ENCODE assay signal across 8 cellular contexts in genomic region chrX:131792356-131792749, GRCh38.
DNase-seq lines count a peak whose midpoint lies in the region; ATAC-seq and TF ChIP-seq lines count a peak whose summit lies in the region.

No MANE protein-coding gene starts in this region.

- H3K4me3 ChIP-seq in left ventricle myocardium inferior (peak overlapping the region; percentile 46), aorta (ENCODE audit: low read length in 2 of 2) (peak overlapping the region in 1 of 2 donors; percentile 47)

- TF ChIP-seq CTCF in left ventricle myocardium inferior (IDR thresholded peaks at IDR 0.05; ENCODE audit: borderline replicate concordance): no peak
- no peak for TF ChIP-seq CTCF in glutamatergic neuron (IDR thresholded peaks at IDR 0.05; ENCODE audit: partially characterized antibody, unreplicated experiment)

- H3K4me1 ChIP-seq in left ventricle myocardium inferior: no peaks in the 10 kb centered on the region
- no peaks in the 10 kb centered on the region for H3K4me1 ChIP-seq in aorta (ENCODE audit: control insufficient read depth in 1 of 2, insufficient read depth in 2 of 2, low read length in 2 of 2)

- H3K27ac ChIP-seq in left ventricle myocardium inferior (replicated peaks): no peak overlapping the region
- no peak overlapping the region for H3K27ac ChIP-seq in aorta (ENCODE audit: low read depth in 1 of 2, low read length in 2 of 2)

- no peaks in the 10 kb centered on the region for H3K27me3 Mint-ChIP-seq in glutamatergic neuron (ENCODE audit: unreplicated experiment)

- no peaks in the 10 kb centered on the region for H3K4me1 Mint-ChIP-seq in glutamatergic neuron (ENCODE audit: low read depth, unreplicated experiment)

- no peaks in the 10 kb centered on the region for H3K36me3 Mint-ChIP-seq in glutamatergic neuron (ENCODE audit: unreplicated experiment)

- TF ChIP-seq POLR2A in erythroblast (IDR thresholded peaks at IDR 0.05; ENCODE audit: low read length): no peak

- H3K27me3 ChIP-seq in left ventricle myocardium inferior (ENCODE audit: low read depth) (no peaks in the 10 kb centered on the region), aorta (ENCODE audit: control insufficient read depth in 1 of 2, insufficient read depth in 2 of 2, low read length in 1 of 2) (peaks cover 0 to 2% of the 10 kb centered on the region in 2 donors)

- peak; percentile 84 for DNase-seq in DMS79 treated with DMSO at 0.1 percent for 48 hours (lab: John Stamatoyannopoulos, UW)
- peak; percentile 85 for DNase-seq in SK-N-DZ (ENCODE audit: low spot score)
- no peak for DNase-seq in left ventricle myocardium inferior
- DNase-seq in aorta: peak; percentile 92 to 93
- DNase-seq in erythroblast (lab: John Stamatoyannopoulos, UW): no peak
- DNase-seq in glutamatergic neuron: no peak

- ATAC-seq in HG02840 (IDR thresholded peaks at IDR 0.05; ENCODE audit: low FRiP score, unreplicated experiment) (peak; percentile 77), aorta (ENCODE audit: low FRiP score) (peak; percentile 94), HG03196 (IDR thresholded peaks at IDR 0.05; ENCODE audit: unreplicated experiment) (no peak)

- no peaks in the 10 kb centered on the region for H3K9me3 Mint-ChIP-seq in glutamatergic neuron (ENCODE audit: unreplicated experiment)

- H3K36me3 ChIP-seq in left ventricle myocardium inferior: no peaks in the 10 kb centered on the region
- no peaks in the 10 kb centered on the region for H3K36me3 ChIP-seq in aorta (ENCODE audit: control insufficient read depth in 1 of 2, insufficient read depth in 2 of 2, low read length in 1 of 2)

- intact Hi-C loops in left ventricle myocardium inferior (cut with micrococcal nuclease): no loop called here
- intact Hi-C loops in aorta (cut with DNase I): loop anchor here in 1 of 2 donors (5.0 kb wide), 1 partner anchor 45 kb away; no protein-coding TSS in a partner anchor

- H3K9me3 ChIP-seq in left ventricle myocardium inferior (replicated peaks) (no peaks in the 10 kb centered on the region), aorta (ENCODE audit: control insufficient read depth, low read length) (no peaks in the 10 kb centered on the region)

- H3K27ac Mint-ChIP-seq in glutamatergic neuron (ENCODE audit: unreplicated experiment): no peak overlapping the region

- no peak overlapping the region for H3K4me3 Mint-ChIP-seq in glutamatergic neuron (ENCODE audit: unreplicated experiment)

- 46 to 96% methylated on average over 13 of the region's 13 CpGs for WGBS in aorta, 2 donors

Comparison
In these comparisons a context has a peak if more than half of its experiments do, and no peak if none do; other contexts are left out.
1. DNase-seq: peak in DMS79 treated with DMSO at 0.1 percent for 48 hours (single experiment), SK-N-DZ (single experiment) and aorta (2 of 2); none in left ventricle myocardium inferior (single experiment), erythroblast (0 of 2) and glutamatergic neuron (single experiment).